Comparison of ENCODE assay signal across 12 cellular contexts in genomic region chr7:11192506-11192905, GRCh38.
DNase-seq lines count a peak whose midpoint lies in the region; ATAC-seq, FAIRE-seq and TF ChIP-seq lines count a peak whose summit lies in the region.
"Had no signal": no experiment of that assay in that cellular context is flagged by ENCODE, and none has a peak within 500 bp of the region (broad histone marks: within the 10 kb centered on the region; RNA-seq: fewer than 3 reads in every experiment).

No MANE protein-coding gene starts in this region.

- no peak overlapping the region for H3K14ac ChIP-seq in mesenchymal stem cell (ENCODE audit: low read length in 2 of 2)

- H3K27ac ChIP-seq in mesenchymal stem cell (ENCODE audit: low read length, poor library complexity, severe bottlenecking) (no peak overlapping the region), suprapubic skin (no peak overlapping the region), kidney (ENCODE audit: low read depth in 2 of 2, low read length in 2 of 2) (no peak overlapping the region)
- H3K27ac ChIP-seq: BLaER1 had no signal

- peaks cover 4% of the 10 kb centered on the region for H3K27me3 Mint-ChIP-seq in activated CD8-positive, alpha-beta T cell treated with anti-CD3 and anti-CD28 coated beads for 36 hours
- H3K27me3 Mint-ChIP-seq in activated CD8-positive, alpha-beta T cell treated with anti-CD3 and anti-CD28 coated beads, Interleukin-2, amount 10 ng/mL, durations not matched to agents 7 days and 5 days (ENCODE audit: low read depth), result peaks cover 12% of the 10 kb centered on the region

- H2AFZ ChIP-seq in mesenchymal stem cell (ENCODE audit: low read depth, low read length), result no peak overlapping the region

- H3K9me3 ChIP-seq in mesenchymal stem cell (ENCODE audit: control insufficient read depth, low read length), result no peaks in the 10 kb centered on the region
- H3K9me3 ChIP-seq in suprapubic skin, result no peaks in the 10 kb centered on the region
- no peaks in the 10 kb centered on the region for H3K9me3 ChIP-seq in kidney (ENCODE audit: control insufficient read depth in 1 of 2, low read length in 2 of 2)
- H3K9me3 ChIP-seq: BLaER1 had no signal

- POLR2A ChIA-PET in activated CD8-positive, alpha-beta T cell treated with anti-CD3 and anti-CD28 coated beads for 36 hours (lab: Charles Lee), result no interaction called here
- POLR2A ChIA-PET in activated CD8-positive, alpha-beta T cell treated with anti-CD3 and anti-CD28 coated beads, Interleukin-2, amount 10 ng/mL, durations not matched to agents 7 days and 5 days (lab: Charles Lee), result no interaction called here

- H3K9ac ChIP-seq in mesenchymal stem cell (ENCODE audit: low read length) (peak overlapping the region; percentile 96), kidney (ENCODE audit: low read length in 2 of 2) (no peak overlapping the region)
- H3K9ac ChIP-seq: BLaER1 had no signal

- H3K4ac ChIP-seq in mesenchymal stem cell (ENCODE audit: low read depth in 1 of 2, low read length in 2 of 2), result peak overlapping the region in 1 of 2 experiments; percentile 78

- H2BK15ac ChIP-seq in mesenchymal stem cell (ENCODE audit: low read depth, poor library complexity, severe bottlenecking), result no peak overlapping the region

- intact Hi-C loops in activated CD8-positive, alpha-beta T cell treated with anti-CD3 and anti-CD28 coated beads for 36 hours (cut with micrococcal nuclease), result no loop called here
- intact Hi-C loops in kidney (cut with DNase I), result no loop called here

- H4K91ac ChIP-seq in mesenchymal stem cell (ENCODE audit: low read length), result no peak overlapping the region

- no peak overlapping the region for H2BK120ac ChIP-seq in mesenchymal stem cell (ENCODE audit: low read depth, low read length)

- H3K27me3 ChIP-seq in mesenchymal stem cell (ENCODE audit: control insufficient read depth in 1 of 2, insufficient read depth in 1 of 2, low read length in 2 of 2) (no peaks in the 10 kb centered on the region), suprapubic skin (no peaks in the 10 kb centered on the region)
- H3K27me3 ChIP-seq: BLaER1 had no signal

- H2BK5ac ChIP-seq in mesenchymal stem cell (ENCODE audit: low read depth, low read length, poor library complexity, severe bottlenecking), result no peak overlapping the region

- H4K8ac ChIP-seq in mesenchymal stem cell (ENCODE audit: low read length), result no peak overlapping the region

- H3K4me1 Mint-ChIP-seq in activated CD8-positive, alpha-beta T cell treated with anti-CD3 and anti-CD28 coated beads for 36 hours (ENCODE audit: low read depth), result peaks cover 6% of the 10 kb centered on the region
- peaks cover 2% of the 10 kb centered on the region for H3K4me1 Mint-ChIP-seq in activated CD8-positive, alpha-beta T cell treated with anti-CD3 and anti-CD28 coated beads, Interleukin-2, amount 10 ng/mL, durations not matched to agents 7 days and 5 days (ENCODE audit: low read depth)

- peak; percentile 47 for ATAC-seq in activated CD8-positive, alpha-beta T cell treated with anti-CD3 and anti-CD28 coated beads for 36 hours
- no peak for ATAC-seq in activated CD8-positive, alpha-beta T cell treated with anti-CD3 and anti-CD28 coated beads, Interleukin-2, amount 10 ng/mL, durations not matched to agents 7 days and 5 days

- H3K4me1 ChIP-seq in mesenchymal stem cell (ENCODE audit: control insufficient read depth, insufficient read depth, low read depth, low read length) (peaks cover 5% of the 10 kb centered on the region), suprapubic skin (peaks cover 7% of the 10 kb centered on the region), kidney (ENCODE audit: control insufficient read depth in 1 of 2, insufficient read depth in 1 of 2, low read depth in 1 of 2, low read length in 2 of 2) (peaks cover 0 to 4% of the 10 kb centered on the region in 2 donors)
- H3K4me1 ChIP-seq: BLaER1 had no signal

- H2AK5ac ChIP-seq in mesenchymal stem cell (ENCODE audit: low read length, severe bottlenecking), result no peak overlapping the region

- H2BK12ac ChIP-seq in mesenchymal stem cell (ENCODE audit: low read length in 2 of 2), result no peak overlapping the region

- peaks cover 0 to 3% of the 10 kb centered on the region in 2 experiments for H3K36me3 ChIP-seq in mesenchymal stem cell (ENCODE audit: control insufficient read depth in 1 of 2, insufficient read depth in 2 of 2, low read depth in 1 of 2, low read length in 2 of 2)
- no peaks in the 10 kb centered on the region for H3K36me3 ChIP-seq in suprapubic skin
- no peaks in the 10 kb centered on the region for H3K36me3 ChIP-seq in kidney (ENCODE audit: control insufficient read depth in 1 of 2, insufficient read depth in 2 of 2, low read length in 2 of 2)
- H3K36me3 ChIP-seq: BLaER1 had no signal

- WGBS in mesenchymal stem cell, result 95% methylated on average over 3 of the region's 5 CpGs
- 56% methylated on average over 5 of the region's 5 CpGs for WGBS in suprapubic skin

- no peaks in the 10 kb centered on the region for H3K36me3 Mint-ChIP-seq in activated CD8-positive, alpha-beta T cell treated with anti-CD3 and anti-CD28 coated beads for 36 hours (ENCODE audit: low read depth)
- H3K36me3 Mint-ChIP-seq in activated CD8-positive, alpha-beta T cell treated with anti-CD3 and anti-CD28 coated beads, Interleukin-2, amount 10 ng/mL, durations not matched to agents 7 days and 5 days (ENCODE audit: low read depth), result no peaks in the 10 kb centered on the region

- no peak for TF ChIP-seq CTCF in activated CD8-positive, alpha-beta T cell treated with anti-CD3 and anti-CD28 coated beads for 36 hours (IDR thresholded peaks at IDR 0.05)
- TF ChIP-seq CTCF in cardiac fibroblast (IDR thresholded peaks at IDR 0.05; ENCODE audit: low read depth, low read length) (no peak), suprapubic skin (IDR thresholded peaks at IDR 0.05) (no peak), kidney (IDR thresholded peaks at IDR 0.05; ENCODE audit: borderline replicate concordance, extremely low read depth, insufficient read depth) (no peak)

- no peak overlapping the region for H3K18ac ChIP-seq in mesenchymal stem cell (ENCODE audit: low read depth in 1 of 2, low read length in 2 of 2)

- no peak for DNase-seq in activated CD8-positive, alpha-beta T cell treated with anti-CD3 and anti-CD28 coated beads for 36 hours
- DNase-seq in activated CD8-positive, alpha-beta T cell treated with anti-CD3 and anti-CD28 coated beads, Interleukin-2, amount 10 ng/mL, durations not matched to agents 7 days and 5 days, result no peak
- DNase-seq in cardiac fibroblast (ENCODE audit: low read depth in 2 of 2) (peak; percentile 43 to 84), mesenchymal stem cell (peak; percentile 62), suprapubic skin (ENCODE audit: low spot score in 2 of 2) (no peak), DMS79 treated with DMSO at 0.1 percent for 48 hours (lab: John Stamatoyannopoulos, UW) (no peak), kidney (no peak), UCSD-AML1 (lab: John Stamatoyannopoulos, UW; ENCODE audit: unreplicated experiment) (no peak)
- DNase-seq: activated CD4-positive, alpha-beta T cell treated with anti-CD3 and anti-CD28 coated beads for 4 hours; NCI-H1048 had no signal

- FAIRE-seq in kidney (lab: Jason Lieb, UNC), result no peak
- FAIRE-seq: bronchial epithelial cell had no signal

- H3K9me3 Mint-ChIP-seq in activated CD8-positive, alpha-beta T cell treated with anti-CD3 and anti-CD28 coated beads for 36 hours, result no peaks in the 10 kb centered on the region
- H3K9me3 Mint-ChIP-seq in activated CD8-positive, alpha-beta T cell treated with anti-CD3 and anti-CD28 coated beads, Interleukin-2, amount 10 ng/mL, durations not matched to agents 7 days and 5 days (ENCODE audit: insufficient read depth), result no peaks in the 10 kb centered on the region

- TF ChIP-seq POLR2A in suprapubic skin (IDR thresholded peaks at IDR 0.05), result no peak

- H3K4me3 ChIP-seq in cardiac fibroblast (replicated peaks in 1 of 2; ENCODE audit: low read depth in 2 of 2, low read length in 2 of 2), result peak overlapping the region in 1 of 2 donors; percentile 54
- H3K4me3 ChIP-seq in mesenchymal stem cell (ENCODE audit: insufficient read depth in 1 of 2, low read depth in 1 of 2, low read length in 2 of 2), result peak overlapping the region in 1 of 2 experiments; percentile 85
- H3K4me3 ChIP-seq in suprapubic skin, result peak overlapping the region; percentile 29
- H3K4me3 ChIP-seq in kidney (ENCODE audit: low read length in 2 of 2), result peak overlapping the region in 1 of 2 donors; percentile 54
- H3K4me3 ChIP-seq: BLaER1 had no signal

- H3K4me2 ChIP-seq in mesenchymal stem cell (ENCODE audit: low read length, poor library complexity, severe bottlenecking), result peak overlapping the region; percentile 85
- H3K4me2 ChIP-seq: BLaER1 had no signal

- H3K27ac Mint-ChIP-seq in activated CD8-positive, alpha-beta T cell treated with anti-CD3 and anti-CD28 coated beads for 36 hours, result no peak overlapping the region
- no peak overlapping the region for H3K27ac Mint-ChIP-seq in activated CD8-positive, alpha-beta T cell treated with anti-CD3 and anti-CD28 coated beads, Interleukin-2, amount 10 ng/mL, durations not matched to agents 7 days and 5 days

- CTCF ChIA-PET in activated CD8-positive, alpha-beta T cell treated with anti-CD3 and anti-CD28 coated beads for 36 hours (lab: Charles Lee), result no interaction called here
- CTCF ChIA-PET in activated CD8-positive, alpha-beta T cell treated with anti-CD3 and anti-CD28 coated beads, Interleukin-2, amount 10 ng/mL, durations not matched to agents 7 days and 5 days (lab: Charles Lee), result interaction anchor here (1.7 kb wide), 1 partner anchor 20 kb away, joined by 5 read pairs; no protein-coding TSS in a partner anchor

- H3K23ac ChIP-seq in mesenchymal stem cell (ENCODE audit: low read length in 2 of 2), result no peak overlapping the region

- H3K79me1 ChIP-seq in mesenchymal stem cell (replicated peaks; ENCODE audit: low read length, poor library complexity, severe bottlenecking), result no peaks in the 10 kb centered on the region

- H3K4me3 Mint-ChIP-seq in activated CD8-positive, alpha-beta T cell treated with anti-CD3 and anti-CD28 coated beads for 36 hours, result no peak overlapping the region
- no peak overlapping the region for H3K4me3 Mint-ChIP-seq in activated CD8-positive, alpha-beta T cell treated with anti-CD3 and anti-CD28 coated beads, Interleukin-2, amount 10 ng/mL, durations not matched to agents 7 days and 5 days

- TF ChIP-seq EP300 in suprapubic skin (IDR thresholded peaks at IDR 0.05), result no peak

Comparison
In these comparisons a context has a peak if more than half of its experiments do, and no peak if none do; other contexts are left out.
1. DNase-seq: peak in cardiac fibroblast (2 of 2) and mesenchymal stem cell (single experiment); none in activated CD8-positive, alpha-beta T cell treated with anti-CD3 and anti-CD28 coated beads for 36 hours (single experiment), activated CD8-positive, alpha-beta T cell treated with anti-CD3 and anti-CD28 coated beads, Interleukin-2, amount 10 ng/mL, durations not matched to agents 7 days and 5 days (single experiment), suprapubic skin (0 of 2), DMS79 treated with DMSO at 0.1 percent for 48 hours (single experiment), kidney (single experiment) and UCSD-AML1 (single experiment).